In the genomic region with DNA sequence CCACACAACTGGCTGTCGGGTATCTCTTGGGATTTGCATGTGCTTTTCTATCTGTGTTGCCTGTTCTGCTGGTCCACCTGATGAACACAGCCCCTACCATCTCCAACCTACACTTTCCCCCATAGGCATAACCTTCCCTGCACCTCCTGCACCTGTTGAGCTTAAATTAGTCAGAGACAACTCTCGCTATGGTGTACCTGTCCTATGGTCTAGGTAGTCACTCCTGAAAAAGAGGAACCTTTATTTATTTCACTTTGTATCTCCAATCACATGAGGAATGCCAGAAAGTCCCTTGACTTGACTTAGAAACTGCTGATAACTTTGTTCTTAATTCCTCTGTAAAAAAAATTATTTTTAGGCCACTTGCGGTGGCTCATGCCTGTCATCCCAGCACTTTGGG, we compare ENCODE assay signal across 22 cellular contexts.
"Had no signal": no experiment of that assay in that cellular context is flagged by ENCODE, and none has a peak within 500 bp of the region (broad histone marks: within the 10 kb centered on the region; RNA-seq: fewer than 3 reads in every experiment).

No MANE protein-coding gene starts in this region.

- H3K4me3 Mint-ChIP-seq: naive thymus-derived CD4-positive, alpha-beta T cell; nephron; neural crest cell; stimulated activated naive CD8-positive, alpha-beta T cell treated with anti-CD3 and anti-CD28 coated beads, Interleukin-15, amount 100 ng/mL, for 72 hours; type B pancreatic cell had no signal

- H3K27ac Mint-ChIP-seq: naive thymus-derived CD4-positive, alpha-beta T cell; nephron; stimulated activated naive CD8-positive, alpha-beta T cell treated with anti-CD3 and anti-CD28 coated beads, Interleukin-15, amount 100 ng/mL, for 72 hours; type B pancreatic cell had no signal

- H3K4me1 Mint-ChIP-seq: naive thymus-derived CD4-positive, alpha-beta T cell; nephron; stimulated activated naive CD8-positive, alpha-beta T cell treated with anti-CD3 and anti-CD28 coated beads, Interleukin-15, amount 100 ng/mL, for 72 hours had no signal

- DNase-seq: islet precursor cell; left ventricle myocardium inferior; midbrain; mucosa of descending colon; naive thymus-derived CD4-positive, alpha-beta T cell; nucleus accumbens; pancreas; posterior cingulate gyrus; retina; right cardiac atrium; stimulated activated CD4-positive, alpha-beta T cell treated with anti-CD3 and anti-CD28 coated beads, Interleukin-12 subunit alpha, Interleukin-12 subunit beta, amount 100 ng/mL, for 4 hours; stimulated activated CD4-positive, alpha-beta T cell treated with anti-CD3 and anti-CD28 coated beads, Interleukin-15, amount 100 ng/mL, for 24 hours; stimulated activated CD4-positive, alpha-beta T cell treated with anti-CD3 and anti-CD28 coated beads, Interleukin-2, amount 100 ng/mL, for 24 hours; stimulated activated CD4-positive, alpha-beta T cell treated with anti-CD3 and anti-CD28 coated beads, Interleukin-4, amount 100 ng/mL, for 1 hour; stimulated activated naive CD4-positive, alpha-beta T cell treated with Interleukin-2 at 50 U/mL for 16 hours; stimulated activated naive CD8-positive, alpha-beta T cell treated with anti-CD3 and anti-CD28 coated beads, Interleukin-15, amount 100 ng/mL, for 72 hours; substantia nigra; uterus had no signal

- ATAC-seq: mucosa of descending colon; naive thymus-derived CD4-positive, alpha-beta T cell; pancreas; right cardiac atrium; sciatic nerve; stimulated activated naive CD8-positive, alpha-beta T cell treated with anti-CD3 and anti-CD28 coated beads, Interleukin-15, amount 100 ng/mL, for 72 hours had no signal

- H3K27me3 Mint-ChIP-seq: naive thymus-derived CD4-positive, alpha-beta T cell; stimulated activated naive CD8-positive, alpha-beta T cell treated with anti-CD3 and anti-CD28 coated beads, Interleukin-15, amount 100 ng/mL, for 72 hours; type B pancreatic cell had no signal

- H3K36me3 Mint-ChIP-seq: type B pancreatic cell had no signal
